ENCODE assay signal across 8 cellular contexts in genomic region chr2:64750001-64750816, GRCh38.
A peak's percentile ranks its signal among the peaks of the same experiment; 100 is the strongest.
DNase-seq lines count a peak whose midpoint lies in the region; ATAC-seq, FAIRE-seq and TF ChIP-seq lines count a peak whose summit lies in the region.

No MANE protein-coding gene starts in this region.

- H3K4me3 Mint-ChIP-seq in Calu3 (ENCODE audit: low read depth, unreplicated experiment), result peak overlapping the region; percentile 98
- peak overlapping the region; percentile 80 for H3K4me3 Mint-ChIP-seq in activated CD8-positive, alpha-beta memory T cell treated with anti-CD3 and anti-CD28 coated beads, Interleukin-2, amount 10 ng/mL, durations not matched to agents 7 days and 5 days

- H3K36me3 ChIP-seq in H1 (ENCODE audit: control insufficient read depth in 2 of 4, insufficient read depth in 4 of 4, low read length in 3 of 4), result no peaks in the 10 kb centered on the region

- TF ChIP-seq POLR2A in H1 (IDR thresholded peaks at IDR 0.05; ENCODE audit: control extremely low read depth in 1 of 2, low read depth in 2 of 2, low read length in 2 of 2), result no peak

- POLR2A ChIA-PET in H1 (lab: Charles Lee; ENCODE audit: partially characterized antibody), result interaction anchor here (0.6 to 1.8 kb wide), 10 partner anchors 10 to 211 kb away, joined by 3 to 15 read pairs (median 4); partner anchors contain the start of gene SERTAD2

- H3K4me2 ChIP-seq in H1 (ENCODE audit: insufficient read depth in 1 of 2, low read depth in 2 of 2, low read length in 2 of 2), result peak overlapping the region; percentile 68 to 70

- TF ChIP-seq EP300 in H1 (IDR thresholded peaks at IDR 0.05; ENCODE audit: borderline replicate concordance in 1 of 2, low read depth in 2 of 2, low read length in 2 of 2), result no peak

- WGBS in H1 (ENCODE audit: extremely low coverage in 1 of 2, insufficient coverage in 1 of 2, insufficient read length in 1 of 2, insufficient replicate concordance in 2 of 2, low coverage in 1 of 2, low lambda C conversion rate in 2 of 2, missing lambda C conversion rate in 1 of 2), 2 experiments, result 2% methylated on average over 20 of the region's 38 CpGs; no CpG with 5 or more reads in 1 of the 2 experiments

- H4K91ac ChIP-seq in H1 (replicated peaks; ENCODE audit: insufficient read length, low read length), result no peak overlapping the region

- peak overlapping the region in 3 of 4 experiments; percentile 42 to 83 (median 50); a peak in 6 of 7 replicates for H3K9ac ChIP-seq in H1 (replicated peaks in 1 of 4; ENCODE audit: extremely low read depth in 1 of 4, low read depth in 3 of 4, low read length in 3 of 4)

- H2BK20ac ChIP-seq in H1 (ENCODE audit: low read length), result no peak overlapping the region

- TF ChIP-seq CTCF in Calu3 (IDR thresholded peaks at IDR 0.05; ENCODE audit: unreplicated experiment) (no peak), H1 (IDR thresholded peaks at IDR 0.05; ENCODE audit: control extremely low read depth in 1 of 3, insufficient read depth in 1 of 3, low read depth in 1 of 3, low read length in 3 of 3) (no peak)

- peaks cover 0 to 4% (median 2%) of the 10 kb centered on the region in 4 experiments; a peak in 3 of 7 replicates for H3K4me1 ChIP-seq in H1 (replicated peaks in 1 of 4; ENCODE audit: control insufficient read depth in 3 of 4, insufficient read depth in 4 of 4, low read length in 3 of 4)

- peak overlapping the region; percentile 73 for H4K5ac ChIP-seq in H1 (ENCODE audit: insufficient read length, low read depth, low read length)

- H3K23me2 ChIP-seq in H1 (ENCODE audit: low read depth, low read length), result peaks cover 11% of the 10 kb centered on the region

- peak overlapping the region; percentile 2; the same call in 1 of the 2 replicates for H3K27ac ChIP-seq in H1 (ENCODE audit: low read depth, low read length)

- H3K27me3 ChIP-seq in H1 (replicated peaks in 1 of 4; ENCODE audit: control insufficient read depth in 3 of 4, extremely low read depth in 1 of 4, insufficient read depth in 3 of 4, low read length in 3 of 4), result peaks cover 0 to 12% (median 6%) of the 10 kb centered on the region in 4 experiments; a peak in 3 of 7 replicates

- DNase-seq in Calu3 (peak; percentile 25), LoVo (ENCODE audit: low spot score) (peak; percentile 49), H1 (ENCODE audit: low read depth in 1 of 2, low spot score in 2 of 2) (peak in 1 of 2 experiments; percentile 52), medulla oblongata (ENCODE audit: extremely low spot score) (peak; percentile 65), COR-L47 (lab: John Stamatoyannopoulos, UW) (no peak)
- peak; percentile 61 for DNase-seq in activated CD8-positive, alpha-beta memory T cell treated with anti-CD3 and anti-CD28 coated beads, Interleukin-2, amount 10 ng/mL, durations not matched to agents 7 days and 5 days
- peak; percentile 20 for DNase-seq in stimulated activated CD8-positive, alpha-beta memory T cell treated with anti-CD3 and anti-CD28 coated beads, Interleukin-12 subunit alpha, Interleukin-12 subunit beta, amount 100 ng/mL, for 4 hours (ENCODE audit: low read depth)

- peaks cover 26% of the 10 kb centered on the region for H3K4me1 Mint-ChIP-seq in Calu3 (ENCODE audit: low read depth, unreplicated experiment)
- H3K4me1 Mint-ChIP-seq in activated CD8-positive, alpha-beta memory T cell treated with anti-CD3 and anti-CD28 coated beads, Interleukin-2, amount 10 ng/mL, durations not matched to agents 7 days and 5 days, result peaks cover 26% of the 10 kb centered on the region

- intact Hi-C loops in Calu3 (cut with micrococcal nuclease; ENCODE audit: unreplicated experiment), result loop anchor here (1.0 to 5.0 kb wide), 3 partner anchors 104 to 163 kb away; no protein-coding TSS in a partner anchor

- H3K14ac ChIP-seq in H1 (ENCODE audit: insufficient read length), result no peak overlapping the region

- ATAC-seq in activated CD8-positive, alpha-beta memory T cell treated with anti-CD3 and anti-CD28 coated beads, Interleukin-2, amount 10 ng/mL, durations not matched to agents 7 days and 5 days, result no peak
- no peak for ATAC-seq in GM19452 (IDR thresholded peaks at IDR 0.05; ENCODE audit: unreplicated experiment)

- H2AK5ac ChIP-seq in H1 (ENCODE audit: low read depth, low read length), result no peak overlapping the region

- H2BK5ac ChIP-seq in H1 (ENCODE audit: low read depth, low read length), result peak overlapping the region; percentile 73; the same call in 1 of the 2 replicates

- no peak overlapping the region for H2BK12ac ChIP-seq in H1 (ENCODE audit: low read depth, low read length)

- H3K79me2 ChIP-seq in H1 (ENCODE audit: control insufficient read depth in 1 of 2, insufficient read depth in 2 of 2, low read length in 2 of 2), result no peaks in the 10 kb centered on the region

- no peak overlapping the region; the same call in 1 of the 2 replicates for H2BK15ac ChIP-seq in H1 (ENCODE audit: low read length)

- H3K56ac ChIP-seq in H1 (replicated peaks; ENCODE audit: insufficient read length, low read depth, low read length), result peak overlapping the region; percentile 5

- no peak overlapping the region for H3K23ac ChIP-seq in H1 (ENCODE audit: insufficient read length)

- peak overlapping the region; percentile 80; the same call in 1 of the 2 replicates for H3K18ac ChIP-seq in H1 (ENCODE audit: extremely low read depth, low read length)

- no peaks in the 10 kb centered on the region for H4K20me1 ChIP-seq in H1 (replicated peaks in 1 of 2; ENCODE audit: control insufficient read depth in 1 of 2, insufficient read depth in 2 of 2, low read length in 2 of 2)

- CTCF ChIA-PET in Calu3 (lab: Charles Lee) (interaction anchor here (0.6 to 2.3 kb wide), 31 partner anchors 9 to 546 kb away, joined by 3 to 21 read pairs (median 4); partner anchors contain the start of gene SERTAD2), H1 (lab: Charles Lee; ENCODE audit: partially characterized antibody) (interaction anchor here (1.0 to 1.9 kb wide), 6 partner anchors 10 to 139 kb away, joined by 3 to 6 read pairs (median 4); no protein-coding TSS in a partner anchor)
- CTCF ChIA-PET in activated CD8-positive, alpha-beta memory T cell treated with anti-CD3 and anti-CD28 coated beads, Interleukin-2, amount 10 ng/mL, durations not matched to agents 7 days and 5 days (lab: Charles Lee), result interaction anchor here (1.0 to 6.5 kb wide), 13 partner anchors 12 to 227 kb away, joined by 3 to 69 read pairs (median 8); partner anchors contain the start of gene SERTAD2

- no peak overlapping the region for H2BK120ac ChIP-seq in H1 (replicated peaks; ENCODE audit: low read depth, low read length)

- no peaks in the 10 kb centered on the region for H3K27me3 Mint-ChIP-seq in Calu3 (ENCODE audit: unreplicated experiment)
- H3K27me3 Mint-ChIP-seq in activated CD8-positive, alpha-beta memory T cell treated with anti-CD3 and anti-CD28 coated beads, Interleukin-2, amount 10 ng/mL, durations not matched to agents 7 days and 5 days, result no peaks in the 10 kb centered on the region

- H3K4ac ChIP-seq in H1 (replicated peaks; ENCODE audit: insufficient read length, low read depth, low read length), result no peak overlapping the region

- no peaks in the 10 kb centered on the region for H3K9me3 ChIP-seq in H1 (ENCODE audit: insufficient read depth in 2 of 2, low read depth in 1 of 2, low read length in 1 of 2)

- H3K79me1 ChIP-seq in H1 (ENCODE audit: low read depth, low read length), result no peaks in the 10 kb centered on the region

- no peaks in the 10 kb centered on the region for H3K9me3 Mint-ChIP-seq in Calu3 (ENCODE audit: low read depth, unreplicated experiment)
- H3K9me3 Mint-ChIP-seq in activated CD8-positive, alpha-beta memory T cell treated with anti-CD3 and anti-CD28 coated beads, Interleukin-2, amount 10 ng/mL, durations not matched to agents 7 days and 5 days (ENCODE audit: low read depth), result no peaks in the 10 kb centered on the region

- H4K8ac ChIP-seq in H1 (ENCODE audit: extremely low read depth, insufficient read depth, low read length), result no peak overlapping the region; the same call in 1 of the 2 replicates

- peak overlapping the region; percentile 96 for H3K27ac Mint-ChIP-seq in Calu3 (ENCODE audit: unreplicated experiment)
- peak overlapping the region; percentile 99 for H3K27ac Mint-ChIP-seq in activated CD8-positive, alpha-beta memory T cell treated with anti-CD3 and anti-CD28 coated beads, Interleukin-2, amount 10 ng/mL, durations not matched to agents 7 days and 5 days

- no TSS peak for BruUV-seq in Calu3 (replicated peaks; lab: Mats Ljungman, UMichigan)

- no peak for TF ChIP-seq RAD21 in H1 (IDR thresholded peaks at IDR 0.05 in 1 of 2, conservative IDR thresholded peaks at IDR 0.05 in 1 of 2; ENCODE audit: low read depth in 2 of 2, low read length in 2 of 2)

- H2AFZ ChIP-seq in H1 (ENCODE audit: low read length), result peak overlapping the region; percentile 81; the same call in 1 of the 2 replicates

- peaks cover 28% of the 10 kb centered on the region for H3K36me3 Mint-ChIP-seq in Calu3 (ENCODE audit: insufficient read depth, unreplicated experiment)
- no peaks in the 10 kb centered on the region for H3K36me3 Mint-ChIP-seq in activated CD8-positive, alpha-beta memory T cell treated with anti-CD3 and anti-CD28 coated beads, Interleukin-2, amount 10 ng/mL, durations not matched to agents 7 days and 5 days

- peak overlapping the region; percentile 60 to 93 (median 84) for H3K4me3 ChIP-seq in H1 (ENCODE audit: extremely low read depth in 1 of 4, insufficient read depth in 2 of 4, low read depth in 3 of 4, low read length in 4 of 4)

- FAIRE-seq in H1 (lab: Jason Lieb, UNC), result no peak

TF ChIP-seq in H1, 55 proteins besides CTCF, POLR2A, EP300 and RAD21 (continues in another document):
- TF ChIP-seq PHF8 (conservative IDR thresholded peaks at IDR 0.05; ENCODE audit: low read depth, low read length) (peak; percentile 50; the same call in 1 of the 2 replicates), SIX5 (IDR thresholded peaks at IDR 0.05; ENCODE audit: low read depth, low read length) (no peak), KDM5A (IDR thresholded peaks at IDR 0.05; ENCODE audit: low read length) (no peak), POLR2AphosphoS5 (IDR thresholded peaks at IDR 0.05; ENCODE audit: low read depth, low read length) (no peak), CHD1 (IDR thresholded peaks at IDR 0.05; ENCODE audit: low read depth, low read length) (no peak), POU5F1 (IDR thresholded peaks at IDR 0.05; ENCODE audit: low read depth, low read length) (no peak), SP4 (IDR thresholded peaks at IDR 0.05; ENCODE audit: low read length) (no peak), SIN3A (conservative IDR thresholded peaks at IDR 0.05 in 1 of 2, IDR thresholded peaks at IDR 0.05 in 1 of 2; ENCODE audit: low read depth in 1 of 2, low read length in 2 of 2) (peak in 1 of 2 experiments; percentile 77; a peak in 1 of 4 replicates), KDM1A (IDR thresholded peaks at IDR 0.05; ENCODE audit: borderline replicate concordance, low read length) (no peak), RFX5 (IDR thresholded peaks at IDR 0.05; ENCODE audit: borderline replicate concordance, low read depth, low read length) (no peak), MAX (IDR thresholded peaks at IDR 0.05) (peak; percentile 33; the same call in 1 of the 2 replicates), RBBP5 (IDR thresholded peaks at IDR 0.05; ENCODE audit: borderline replicate concordance, low read depth, low read length) (peak; percentile 17; the same call in 1 of the 2 replicates)
